Comparison of ENCODE assay signal across 38 cellular contexts in the genomic region with DNA sequence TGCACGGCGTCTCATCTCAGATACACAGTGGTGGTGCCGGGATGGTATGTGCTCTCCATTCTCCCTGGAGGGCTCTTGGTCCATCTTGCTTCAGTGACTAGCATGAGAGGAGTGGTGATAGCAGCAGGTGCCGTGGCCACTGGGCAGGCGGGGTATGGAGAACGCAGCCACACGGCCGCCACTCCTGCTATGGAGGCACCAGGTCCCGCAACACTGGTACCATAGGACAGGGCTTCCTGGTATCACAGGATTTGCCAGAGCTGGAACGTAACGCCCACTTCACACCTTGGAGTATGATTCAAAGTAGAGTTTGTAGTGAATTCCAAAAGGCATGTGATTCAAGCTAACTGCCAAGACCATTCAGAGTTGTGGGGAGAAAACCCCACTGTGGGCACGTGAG.
"Had no signal": no experiment of that assay in that cellular context is flagged by ENCODE, and none has a peak within 500 bp of the region (broad histone marks: within the 10 kb centered on the region; RNA-seq: fewer than 3 reads in every experiment).

No MANE protein-coding gene starts in this region.

- H3K36me3 Mint-ChIP-seq: activated naive CD4-positive, alpha-beta T cell treated with anti-CD3 and anti-CD28 coated beads, Interleukin-2, amount 10 ng/mL, durations not matched to agents 7 days and 5 days; activated naive CD4-positive, alpha-beta T cell treated with anti-CD3 and anti-CD28 coated beads, Interleukin-2, amount 50 U/mL, for 24 hours; activated naive CD4-positive, alpha-beta T cell treated with anti-CD3 and anti-CD28 coated beads, Interleukin-2, amount 50 U/mL, for 72 hours; activated naive CD8-positive, alpha-beta T cell; activated naive CD8-positive, alpha-beta T cell treated with anti-CD3 and anti-CD28 coated beads for 36 hours; activated naive CD8-positive, alpha-beta T cell treated with anti-CD3 and anti-CD28 coated beads, Interleukin-2, amount 10 ng/mL, durations not matched to agents 7 days and 5 days had no signal

- H3K9me3 Mint-ChIP-seq: activated naive CD4-positive, alpha-beta T cell treated with anti-CD3 and anti-CD28 coated beads, Interleukin-2, amount 50 U/mL, for 24 hours; activated naive CD8-positive, alpha-beta T cell treated with anti-CD3 and anti-CD28 coated beads for 36 hours; activated naive CD8-positive, alpha-beta T cell treated with anti-CD3 and anti-CD28 coated beads, Interleukin-2, amount 50 U/mL, for 24 hours had no signal

- H3K27me3 ChIP-seq: adrenal gland, ascending aorta, body of pancreas, brain microvascular endothelial cell, breast epithelium, cardiac muscle cell had no signal

- H3K4me3 ChIP-seq: adrenal gland, ascending aorta, body of pancreas, breast epithelium, cardiac muscle cell had no signal

- H3K9me3 ChIP-seq: adrenal gland, ascending aorta, body of pancreas, breast epithelium had no signal

- H3K4me1 Mint-ChIP-seq: activated naive CD4-positive, alpha-beta T cell treated with anti-CD3 and anti-CD28 coated beads, Interleukin-2, amount 10 ng/mL, durations not matched to agents 7 days and 5 days; activated naive CD4-positive, alpha-beta T cell treated with anti-CD3 and anti-CD28 coated beads, Interleukin-2, amount 50 U/mL, for 24 hours; activated naive CD8-positive, alpha-beta T cell treated with anti-CD3 and anti-CD28 coated beads for 36 hours; activated naive CD8-positive, alpha-beta T cell treated with anti-CD3 and anti-CD28 coated beads, Interleukin-2, amount 10 ng/mL, durations not matched to agents 7 days and 5 days; activated naive CD8-positive, alpha-beta T cell treated with anti-CD3 and anti-CD28 coated beads, Interleukin-2, amount 50 U/mL, for 24 hours; activated T-helper 17 cell treated with anti-CD3 and anti-CD28 coated beads, Interleukin-2, amount 50 U/mL, for 72 hours; central memory CD8-positive, alpha-beta T cell had no signal

- H3K4me3 Mint-ChIP-seq: activated naive CD4-positive, alpha-beta T cell treated with anti-CD3 and anti-CD28 coated beads for 36 hours; activated naive CD4-positive, alpha-beta T cell treated with anti-CD3 and anti-CD28 coated beads, Interleukin-2, amount 10 ng/mL, durations not matched to agents 7 days and 5 days; activated naive CD4-positive, alpha-beta T cell treated with anti-CD3 and anti-CD28 coated beads, Interleukin-2, amount 50 U/mL, for 24 hours; activated naive CD8-positive, alpha-beta T cell; activated naive CD8-positive, alpha-beta T cell treated with anti-CD3 and anti-CD28 coated beads for 36 hours; activated naive CD8-positive, alpha-beta T cell treated with anti-CD3 and anti-CD28 coated beads, Interleukin-2, amount 10 ng/mL, durations not matched to agents 7 days and 5 days; activated naive CD8-positive, alpha-beta T cell treated with anti-CD3 and anti-CD28 coated beads, Interleukin-2, amount 50 U/mL, for 24 hours; activated T-cell treated with anti-CD3 and anti-CD28 coated beads, Interleukin-2, amount 50 U/mL, for 24 hours; activated T-cell treated with anti-CD3 and anti-CD28 coated beads, Interleukin-2, amount 50 U/mL, for 4 hours; activated T-cell treated with anti-CD3 and anti-CD28 coated beads, Interleukin-2, amount 50 U/mL, for 72 hours; activated T-helper 1 cell treated with anti-CD3 and anti-CD28 coated beads, Interleukin-12 subunit alpha, Interleukin-12 subunit beta, Interleukin-2, Interleukin-4 antibody, amounts not matched to agents 30 ng/mL and 10 ng/mL and 1 ng/mL, durations not matched to agents 14 hours and 24 hours and 36 hours; activated T-helper 17 cell treated with anti-CD3 and anti-CD28 coated beads, Interleukin-2, amount 50 U/mL, for 72 hours; brain; central memory CD8-positive, alpha-beta T cell had no signal

- H3K36me3 ChIP-seq: adrenal gland, ascending aorta, brain microvascular endothelial cell, breast epithelium, cardiac muscle cell had no signal

- H3K27ac Mint-ChIP-seq: activated naive CD4-positive, alpha-beta T cell treated with anti-CD3 and anti-CD28 coated beads for 36 hours; activated naive CD4-positive, alpha-beta T cell treated with anti-CD3 and anti-CD28 coated beads, Interleukin-2, amount 10 ng/mL, durations not matched to agents 7 days and 5 days; activated naive CD4-positive, alpha-beta T cell treated with anti-CD3 and anti-CD28 coated beads, Interleukin-2, amount 50 U/mL, for 24 hours; activated naive CD4-positive, alpha-beta T cell treated with anti-CD3 and anti-CD28 coated beads, Interleukin-2, amount 50 U/mL, for 72 hours; activated naive CD8-positive, alpha-beta T cell; activated naive CD8-positive, alpha-beta T cell treated with anti-CD3 and anti-CD28 coated beads for 36 hours; activated naive CD8-positive, alpha-beta T cell treated with anti-CD3 and anti-CD28 coated beads, Interleukin-2, amount 10 ng/mL, durations not matched to agents 7 days and 5 days; activated naive CD8-positive, alpha-beta T cell treated with anti-CD3 and anti-CD28 coated beads, Interleukin-2, amount 50 U/mL, for 24 hours; activated T-cell treated with anti-CD3 and anti-CD28 coated beads, Interleukin-2, amount 50 U/mL, for 24 hours; activated T-cell treated with anti-CD3 and anti-CD28 coated beads, Interleukin-2, amount 50 U/mL, for 72 hours; activated T-helper 1 cell treated with anti-CD3 and anti-CD28 coated beads, Interleukin-12 subunit alpha, Interleukin-12 subunit beta, Interleukin-2, Interleukin-4 antibody, amounts not matched to agents 30 ng/mL and 10 ng/mL and 1 ng/mL, durations not matched to agents 14 hours and 24 hours and 36 hours; activated T-helper 17 cell treated with anti-CD3 and anti-CD28 coated beads, Interleukin-2, amount 50 U/mL, for 72 hours; activated T-helper 2 cell treated with anti-CD3 and anti-CD28 coated beads, Interferon-gamma antibody, Interleukin-2, Interleukin-4, amounts not matched to agents 10 μg/mL and 5 μg/mL and 100 μg/mL, durations not matched to agents 14 hours and 24 hours and 36 hours had no signal

- H3K27me3 Mint-ChIP-seq: activated naive CD4-positive, alpha-beta T cell treated with anti-CD3 and anti-CD28 coated beads, Interleukin-2, amount 10 ng/mL, durations not matched to agents 7 days and 5 days; activated naive CD4-positive, alpha-beta T cell treated with anti-CD3 and anti-CD28 coated beads, Interleukin-2, amount 50 U/mL, for 24 hours; activated naive CD8-positive, alpha-beta T cell; activated naive CD8-positive, alpha-beta T cell treated with anti-CD3 and anti-CD28 coated beads for 36 hours; activated naive CD8-positive, alpha-beta T cell treated with anti-CD3 and anti-CD28 coated beads, Interleukin-2, amount 10 ng/mL, durations not matched to agents 7 days and 5 days; activated naive CD8-positive, alpha-beta T cell treated with anti-CD3 and anti-CD28 coated beads, Interleukin-2, amount 50 U/mL, for 24 hours; activated T-cell treated with anti-CD3 and anti-CD28 coated beads, Interleukin-2, amount 50 U/mL, for 24 hours; activated T-helper 17 cell treated with anti-CD3 and anti-CD28 coated beads, Interleukin-2, amount 50 U/mL, for 72 hours; central memory CD8-positive, alpha-beta T cell had no signal

- H3K27ac ChIP-seq: adrenal gland, ascending aorta, body of pancreas, brain microvascular endothelial cell, breast epithelium, cardiac muscle cell had no signal

- DNase-seq: activated effector memory CD4-positive, alpha-beta T cell treated with anti-CD3 and anti-CD28 coated beads, Interleukin-2, amount 50 U/mL, for 16 hours; activated effector memory CD4-positive, alpha-beta T cell treated with Interleukin-2 at 50 U/mL for 16 hours; activated gamma-delta T cell; activated gamma-delta T cell treated with Interleukin-2 at 50 U/mL for 16 hours; activated naive CD4-positive, alpha-beta T cell; activated naive CD4-positive, alpha-beta T cell treated with anti-CD3 and anti-CD28 coated beads for 36 hours; activated naive CD4-positive, alpha-beta T cell treated with anti-CD3 and anti-CD28 coated beads, Interleukin-2, amount 10 ng/mL, durations not matched to agents 7 days and 5 days; activated naive CD4-positive, alpha-beta T cell treated with anti-CD3 and anti-CD28 coated beads, Interleukin-2, amount 50 U/mL, for 16 hours; activated naive CD4-positive, alpha-beta T cell treated with Interleukin-2 at 50 U/mL for 16 hours; activated naive CD8-positive, alpha-beta T cell treated with anti-CD3 and anti-CD28 coated beads for 36 hours; activated naive CD8-positive, alpha-beta T cell treated with anti-CD3 and anti-CD28 coated beads, Interleukin-2, amount 10 ng/mL, durations not matched to agents 7 days and 5 days; activated naive CD8-positive, alpha-beta T cell treated with anti-CD3 and anti-CD28 coated beads, Interleukin-2, amount 50 U/mL, for 24 hours; activated T-cell treated with anti-CD3 and anti-CD28 coated beads, Interleukin-2, amount 50 U/mL, for 1 hour; activated T-cell treated with anti-CD3 and anti-CD28 coated beads, Interleukin-2, amount 50 U/mL, for 24 hours; activated T-cell treated with anti-CD3 and anti-CD28 coated beads, Interleukin-2, amount 50 U/mL, for 4 hours; activated T-cell treated with anti-CD3 and anti-CD28 coated beads, Interleukin-2, amount 50 U/mL, for 48 hours; activated T-cell treated with anti-CD3 and anti-CD28 coated beads, Interleukin-2, amount 50 U/mL, for 72 hours; adrenal gland; amniotic stem cell; amygdala; anterior cingulate cortex; aorta; body of pancreas; brain microvascular endothelial cell; caudate nucleus; central memory CD4-positive, alpha-beta T cell; cerebellar nuclear complex had no signal

- H3K4me1 ChIP-seq: adrenal gland, ascending aorta, body of pancreas, breast epithelium had no signal
